Comparison of ENCODE assay signal across 21 cellular contexts in genomic region chr11:79329561-79329960, GRCh38.
DNase-seq lines count a peak whose midpoint lies in the region; TF ChIP-seq lines count a peak whose summit lies in the region.
"Had no signal": no experiment of that assay in that cellular context is flagged by ENCODE, and none has a peak within 500 bp of the region (broad histone marks: within the 10 kb centered on the region; RNA-seq: fewer than 3 reads in every experiment).

No MANE protein-coding gene starts in this region.

- H3K27me3 Mint-ChIP-seq in glutamatergic neuron (ENCODE audit: unreplicated experiment): peaks cover 8% of the 10 kb centered on the region
- H3K27me3 Mint-ChIP-seq: CD4-positive, alpha-beta T cell; CD8-positive, alpha-beta memory T cell had no signal

- peaks cover 6% of the 10 kb centered on the region for H3K79me2 ChIP-seq in neural cell (replicated peaks; ENCODE audit: insufficient read depth, low read length)

- DNase-seq in NCI-H128 (lab: John Stamatoyannopoulos, UW; ENCODE audit: unreplicated experiment) (peak; percentile 68), epithelial cell of esophagus (ENCODE audit: low read depth) (peak; percentile 54), glutamatergic neuron (no peak), prostate gland (ENCODE audit: low spot score) (no peak), NCI-H526 treated with DMSO at 0.1 percent for 48 hours (lab: John Stamatoyannopoulos, UW) (no peak), hypothalamus (lab: John Stamatoyannopoulos, UW) (no peak)
- DNase-seq: 8988T; ACHN; AML-193; BE2C; CD4-positive, alpha-beta T cell; CD8-positive, alpha-beta memory T cell; DMS 273 treated with DMSO at 0.1 percent for 48 hours; DMS79 treated with DMSO at 0.1 percent for 48 hours; GOT3; HFFc6 had no signal

- TF ChIP-seq RAD21 in neural cell (conservative IDR thresholded peaks at IDR 0.05): no peak

- H3K4me1 ChIP-seq in prostate gland (replicated peaks): no peaks in the 10 kb centered on the region
- H3K4me1 ChIP-seq: A549; BE2C; BLaER1 treated with 17β-estradiol and CSF1 and Interleukin-3, amounts not matched to agents 10 nM and 100 nM; HAP-1 had no signal

- H3K9me2 ChIP-seq in neural cell (ENCODE audit: insufficient read depth, low read length): no peaks in the 10 kb centered on the region

- H3K27me3 ChIP-seq in neural cell (ENCODE audit: insufficient read depth, low read depth, low read length) (no peaks in the 10 kb centered on the region), prostate gland (replicated peaks; ENCODE audit: insufficient read depth) (no peaks in the 10 kb centered on the region)
- H3K27me3 ChIP-seq: BE2C; BLaER1 treated with 17β-estradiol and CSF1 and Interleukin-3, amounts not matched to agents 10 nM and 100 nM had no signal

- TF ChIP-seq POLR2A in prostate gland (IDR thresholded peaks at IDR 0.05): no peak

- intact Hi-C loops in prostate gland (cut with DNase I): no loop called here

- TF ChIP-seq EP300 in neural cell (conservative IDR thresholded peaks at IDR 0.05; ENCODE audit: poor library complexity, severe bottlenecking): no peak

- peak overlapping the region; percentile 83 for H3K27ac ChIP-seq in neural cell (ENCODE audit: low read length)
- H3K27ac ChIP-seq in prostate gland: no peak overlapping the region
- H3K27ac ChIP-seq: A549; BLaER1 treated with 17β-estradiol and CSF1 and Interleukin-3, amounts not matched to agents 10 nM and 100 nM had no signal

- TF ChIP-seq CTCF in epithelial cell of esophagus (IDR thresholded peaks at IDR 0.05; ENCODE audit: insufficient read depth, low read depth, low read length, missing control alignments) (no peak), glutamatergic neuron (IDR thresholded peaks at IDR 0.05; ENCODE audit: partially characterized antibody, unreplicated experiment) (no peak), neural cell (IDR thresholded peaks at IDR 0.05; ENCODE audit: poor library complexity, severe bottlenecking) (no peak), prostate gland (IDR thresholded peaks at IDR 0.05) (no peak)

- no peak overlapping the region for H2AFZ ChIP-seq in neural cell (ENCODE audit: low read depth, low read length)

- H3K9me3 Mint-ChIP-seq in glutamatergic neuron (ENCODE audit: unreplicated experiment): peaks cover 4% of the 10 kb centered on the region
- H3K9me3 Mint-ChIP-seq: CD4-positive, alpha-beta T cell; HFFc6 had no signal

- H3K27ac Mint-ChIP-seq in glutamatergic neuron (ENCODE audit: unreplicated experiment): no peak overlapping the region
- H3K27ac Mint-ChIP-seq: CD14-positive monocyte; CD4-positive, alpha-beta T cell; HFFc6 had no signal

- H3K4me3 ChIP-seq in epithelial cell of esophagus (ENCODE audit: low read length) (no peak overlapping the region), neural cell (ENCODE audit: low read length) (no peak overlapping the region), prostate gland (no peak overlapping the region)
- H3K4me3 ChIP-seq: A549; BLaER1 treated with 17β-estradiol and CSF1 and Interleukin-3, amounts not matched to agents 10 nM and 100 nM; HAP-1 had no signal

- H3F3A ChIP-seq in neural cell (ENCODE audit: insufficient read depth, low read length, poor library complexity, severe bottlenecking): no peaks in the 10 kb centered on the region

- peaks cover 5% of the 10 kb centered on the region for H3K36me3 Mint-ChIP-seq in glutamatergic neuron (ENCODE audit: unreplicated experiment)
- H3K36me3 Mint-ChIP-seq: CD14-positive monocyte; CD8-positive, alpha-beta memory T cell had no signal

- 67% methylated on average over 6 of the region's 6 CpGs for WGBS in prostate gland

- H3K4me1 Mint-ChIP-seq in glutamatergic neuron (ENCODE audit: low read depth, unreplicated experiment): peaks cover 29% of the 10 kb centered on the region
- H3K4me1 Mint-ChIP-seq: CD14-positive monocyte; CD8-positive, alpha-beta memory T cell had no signal

- H3K36me3 ChIP-seq in neural cell (ENCODE audit: insufficient read depth, low read length) (no peaks in the 10 kb centered on the region), prostate gland (no peaks in the 10 kb centered on the region)
- H3K36me3 ChIP-seq: BE2C; BLaER1 treated with 17β-estradiol and CSF1 and Interleukin-3, amounts not matched to agents 10 nM and 100 nM; HAP-1 had no signal

- H3K9me3 ChIP-seq in neural cell (ENCODE audit: low read length) (no peaks in the 10 kb centered on the region), prostate gland (no peaks in the 10 kb centered on the region)
- H3K9me3 ChIP-seq: A549; BE2C; BLaER1 treated with 17β-estradiol and CSF1 and Interleukin-3, amounts not matched to agents 10 nM and 100 nM; HAP-1 had no signal

- H3K4me3 Mint-ChIP-seq in glutamatergic neuron (ENCODE audit: unreplicated experiment): peak overlapping the region; percentile 2
- H3K4me3 Mint-ChIP-seq: CD14-positive monocyte; CD4-positive, alpha-beta T cell; CD8-positive, alpha-beta memory T cell; HFFc6 had no signal

- no peak overlapping the region for H3K9ac ChIP-seq in neural cell (ENCODE audit: low read length)
- H3K9ac ChIP-seq: BLaER1 treated with 17β-estradiol and CSF1 and Interleukin-3, amounts not matched to agents 10 nM and 100 nM had no signal

- H3K4me2 ChIP-seq in neural cell (ENCODE audit: low read length): no peak overlapping the region
- H3K4me2 ChIP-seq: A549; BLaER1 treated with 17β-estradiol and CSF1 and Interleukin-3, amounts not matched to agents 10 nM and 100 nM had no signal

- no peaks in the 10 kb centered on the region for H4K20me1 ChIP-seq in neural cell (ENCODE audit: insufficient read depth)
- H4K20me1 ChIP-seq: BLaER1 treated with 17β-estradiol and CSF1 and Interleukin-3, amounts not matched to agents 10 nM and 100 nM had no signal

TF ChIP-seq in neural cell, 6 proteins besides CTCF, POLR2A, EP300 and RAD21:
- TF ChIP-seq SMC3 (conservative IDR thresholded peaks at IDR 0.05; ENCODE audit: poor library complexity): no peak
- TF ChIP-seq EZH2 (IDR thresholded peaks at IDR 0.05; ENCODE audit: borderline replicate concordance, insufficient read depth, low read length, poor library complexity, severe bottlenecking): no peak
- no peak for TF ChIP-seq MXI1 (conservative IDR thresholded peaks at IDR 0.05; ENCODE audit: poor library complexity, severe bottlenecking)
- TF ChIP-seq TAF1 (IDR thresholded peaks at IDR 0.05; ENCODE audit: low read depth): no peak
- TF ChIP-seq POLR2AphosphoS5 (IDR thresholded peaks at IDR 0.05): no peak
- no peak for TF ChIP-seq REST (IDR thresholded peaks at IDR 0.05; ENCODE audit: borderline replicate concordance)

Comparison
In these comparisons a context has a peak if more than half of its experiments do, and no peak if none do; other contexts are left out.
1. DNase-seq: peak in NCI-H128 (single experiment) and epithelial cell of esophagus (single experiment); none in glutamatergic neuron (single experiment), prostate gland (single experiment), NCI-H526 treated with DMSO at 0.1 percent for 48 hours (single experiment) and hypothalamus (0 of 51).